Comparison of ENCODE assay signal across 1 cellular context in genomic region chr2:30450025-30450424, GRCh38.
TF ChIP-seq lines count a peak whose summit lies in the region.

No MANE protein-coding gene starts in this region.

TF ChIP-seq in A549, 52 proteins besides CTCF, POLR2A, EP300 and RAD21 (continued from another document):
- TF ChIP-seq MAX (IDR thresholded peaks at IDR 0.05) (no peak), ATOH8 (CRISPR knock-in tag; IDR thresholded peaks at IDR 0.05; ENCODE audit: low read depth) (no peak), FOSB (CRISPR knock-in tag; IDR thresholded peaks at IDR 0.05) (no peak), ESRRA (IDR thresholded peaks at IDR 0.05; ENCODE audit: borderline replicate concordance, low read length) (no peak), RFX5 (IDR thresholded peaks at IDR 0.05) (no peak), CHD4 (IDR thresholded peaks at IDR 0.05; ENCODE audit: borderline replicate concordance) (no peak), E2F6 (IDR thresholded peaks at IDR 0.05; ENCODE audit: borderline replicate concordance, low read depth) (no peak), JUN (IDR thresholded peaks at IDR 0.05) (no peak), BHLHE40 (IDR thresholded peaks at IDR 0.05; ENCODE audit: low read depth, low read length) (no peak), JUNB (IDR thresholded peaks at IDR 0.05) (no peak), CHD2 (IDR thresholded peaks at IDR 0.05; ENCODE audit: low read length, partially characterized antibody) (no peak), ELK1 (IDR thresholded peaks at IDR 0.05; ENCODE audit: low read depth, low read length) (no peak), KDM1A (IDR thresholded peaks at IDR 0.05; ENCODE audit: low read depth) (no peak), NFE2L2 (conservative IDR thresholded peaks at IDR 0.05; ENCODE audit: low read length) (no peak)
